1 cellular context compared by ENCODE assay signal in genomic region chr12:120265483-120266179, GRCh38.
A peak's percentile ranks its signal among the peaks of the same experiment; 100 is the strongest.
TF ChIP-seq lines count a peak whose summit lies in the region.

Gene PXN (minus strand): TSS chr12:120265730. CDS start chr12:120265629, 101 bp downstream.

TF ChIP-seq in H1, 55 proteins besides CTCF, POLR2A, EP300 and RAD21:
- TF ChIP-seq CHD7 (IDR thresholded peaks at IDR 0.05; ENCODE audit: insufficient replicate concordance, low read length): no peak
- TF ChIP-seq PHF8 (conservative IDR thresholded peaks at IDR 0.05; ENCODE audit: low read depth, low read length): peak; percentile 79; the same call in 1 of the 2 replicates
- TF ChIP-seq GABPA (IDR thresholded peaks at IDR 0.05; ENCODE audit: borderline replicate concordance, insufficient read depth, low read length): no peak
- TF ChIP-seq, protein P1, sequence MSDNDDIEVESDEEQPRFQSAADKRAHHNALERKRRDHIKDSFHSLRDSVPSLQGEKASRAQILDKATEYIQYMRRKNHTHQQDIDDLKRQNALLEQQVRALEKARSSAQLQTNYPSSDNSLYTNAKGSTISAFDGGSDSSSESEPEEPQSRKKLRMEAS (IDR thresholded peaks at IDR 0.05): no peak
- TF ChIP-seq EGR1 (IDR thresholded peaks at IDR 0.05; ENCODE audit: borderline replicate concordance, low read depth, low read length): peak; percentile 79; the same call in 1 of the 2 replicates
- TF ChIP-seq TAF1 (IDR thresholded peaks at IDR 0.05; ENCODE audit: low read depth, low read length): peak; percentile 66
- no peak for TF ChIP-seq USF2 (IDR thresholded peaks at IDR 0.05; ENCODE audit: low read length)
- TF ChIP-seq SRF (IDR thresholded peaks at IDR 0.05; ENCODE audit: low read depth, low read length): no peak
- TF ChIP-seq ATF3 (IDR thresholded peaks at IDR 0.05; ENCODE audit: insufficient read depth, low read depth, low read length): no peak
- 0 out of 2 replicates have a peak, but pooled peaks have one; percentile 10 for TF ChIP-seq CREB1 (IDR thresholded peaks at IDR 0.05)
- peak; percentile 44; the same call in 1 of the 2 replicates for TF ChIP-seq RBBP5 (IDR thresholded peaks at IDR 0.05; ENCODE audit: borderline replicate concordance, low read depth, low read length)
- 0 out of 4 replicates have a peak, but pooled peaks of 1 of the 2 experiments have one; percentile 11 for TF ChIP-seq SIN3A (conservative IDR thresholded peaks at IDR 0.05 in 1 of 2, IDR thresholded peaks at IDR 0.05 in 1 of 2; ENCODE audit: low read depth in 1 of 2, low read length in 2 of 2)
- TF ChIP-seq SP1 (IDR thresholded peaks at IDR 0.05; ENCODE audit: low read depth, low read length): peak; percentile 69; the same call in 1 of the 2 replicates
- TF ChIP-seq RNF2 (IDR thresholded peaks at IDR 0.05; ENCODE audit: borderline replicate concordance, low read depth, low read length, missing control alignments, poor library complexity, severe bottlenecking): no peak
- no peak for TF ChIP-seq TBP (IDR thresholded peaks at IDR 0.05; ENCODE audit: low read depth, low read length)
- peak; percentile 52 for TF ChIP-seq KDM4A (IDR thresholded peaks at IDR 0.05; ENCODE audit: low read depth, low read length, severe bottlenecking)
- TF ChIP-seq BRCA1 (IDR thresholded peaks at IDR 0.05; ENCODE audit: low read depth, low read length): no peak
- no peak for TF ChIP-seq MAFK (IDR thresholded peaks at IDR 0.05; ENCODE audit: low read depth, low read length)
- no peak; the same call in 1 of the 2 replicates for TF ChIP-seq POLR2AphosphoS5 (IDR thresholded peaks at IDR 0.05; ENCODE audit: low read depth, low read length)
